In genomic region chr3:24522155-24522579, GRCh38 we compare ENCODE assay signal across 10 cellular contexts. TPM values are rescaled to one million over a fixed set of nuclear protein-coding genes. Genes with fewer than 3 reads are reported as not detected.
DNase-seq lines count a peak whose midpoint lies in the region; ATAC-seq and TF ChIP-seq lines count a peak whose summit lies in the region.
"Had no signal": no experiment of that assay in that cellular context is flagged by ENCODE, and none has a peak within 500 bp of the region (broad histone marks: within the 10 kb centered on the region; RNA-seq: fewer than 3 reads in every experiment).

No MANE protein-coding gene starts in this region.

- peak overlapping the region; percentile 74; the same call in 1 of the 2 replicates for H3K9ac ChIP-seq in ES-I3 (ENCODE audit: low read depth, low read length)

- peaks cover 5% of the 10 kb centered on the region for H3K4me1 Mint-ChIP-seq in MCF 10A (ENCODE audit: insufficient read depth, unreplicated experiment)

- no peaks in the 10 kb centered on the region for H3K27me3 Mint-ChIP-seq in MCF 10A (ENCODE audit: insufficient read depth, unreplicated experiment)

- intact Hi-C loops in MCF 10A (cut with micrococcal nuclease), result no loop called here

- no TSS peak for BruUV-seq in MCF 10A (replicated peaks; lab: Mats Ljungman, UMichigan)

- peak overlapping the region; percentile 58 for H3K4me3 ChIP-seq in retinal pigment epithelial cell (ENCODE audit: low read length)

- CTCF ChIA-PET in MCF 10A (lab: Yijun Ruan, JAX), result no interaction called here

- H3K36me3 ChIP-seq in ES-I3 (ENCODE audit: insufficient read depth, low read length), result no peaks in the 10 kb centered on the region

- TF ChIP-seq CTCF in MCF 10A (IDR thresholded peaks at IDR 0.05; ENCODE audit: unreplicated experiment), result no peak
- no peak for TF ChIP-seq CTCF in retinal pigment epithelial cell (conservative IDR thresholded peaks at IDR 0.05; ENCODE audit: low read depth, low read length)

- no peak for ATAC-seq in HG03439 (IDR thresholded peaks at IDR 0.05; ENCODE audit: unreplicated experiment)
- ATAC-seq in GM21447 (IDR thresholded peaks at IDR 0.05; ENCODE audit: unreplicated experiment), result no peak

- POLR2A ChIA-PET in MCF 10A (lab: Yijun Ruan, JAX), result no interaction called here

- no peaks in the 10 kb centered on the region for H3K9me3 ChIP-seq in ES-I3 (ENCODE audit: control insufficient read depth, insufficient read depth, low read length)

- H3K4me3 Mint-ChIP-seq in MCF 10A (ENCODE audit: unreplicated experiment), result peak overlapping the region; percentile 61
- H3K4me3 Mint-ChIP-seq: stimulated activated naive CD8-positive, alpha-beta T cell treated with anti-CD3 and anti-CD28 coated beads, Interleukin-15, Interleukin-2, amounts not matched to agents 100 ng/mL and 50 ng/mL, for 24 hours had no signal

- H3K9me3 Mint-ChIP-seq in MCF 10A (ENCODE audit: unreplicated experiment), result no peaks in the 10 kb centered on the region
- H3K9me3 Mint-ChIP-seq: stimulated activated naive CD8-positive, alpha-beta T cell treated with anti-CD3 and anti-CD28 coated beads, Interleukin-15, Interleukin-2, amounts not matched to agents 100 ng/mL and 50 ng/mL, for 24 hours had no signal

- H3K36me3 Mint-ChIP-seq in MCF 10A (ENCODE audit: insufficient read depth, unreplicated experiment), result no peaks in the 10 kb centered on the region

- no peak overlapping the region for H3K27ac Mint-ChIP-seq in MCF 10A (ENCODE audit: low read depth, unreplicated experiment)
- H3K27ac Mint-ChIP-seq: stimulated activated naive CD8-positive, alpha-beta T cell treated with anti-CD3 and anti-CD28 coated beads, Interleukin-15, Interleukin-2, amounts not matched to agents 100 ng/mL and 50 ng/mL, for 24 hours had no signal

- peaks cover 16% of the 10 kb centered on the region for H3K4me1 ChIP-seq in ES-I3 (ENCODE audit: insufficient read depth, low read length)

- no peak for DNase-seq in MCF 10A (ENCODE audit: unreplicated experiment)
- peak; percentile 17 for DNase-seq in iPS-NIHi7 (ENCODE audit: extremely low spot score)
- no peak for DNase-seq in retinal pigment epithelial cell (ENCODE audit: low read depth)
- no peak for DNase-seq in effector CD4-positive, alpha-beta T cell
- no peak for DNase-seq in cerebellar cortex (ENCODE audit: low spot score)
- DNase-seq: activated naive CD4-positive, alpha-beta T cell treated with anti-CD3 and anti-CD28 coated beads, Interleukin-2, amount 50 U/mL, for 16 hours had no signal

RNA-seq across cellular contexts. Expression of gene THRB, which starts 27.5 kb away (rescaled TPM):
- total RNA-seq in MCF 10A (2022), result 3.8 and 4.2 TPM in 2 replicates
